ENCODE assay signal across 3 cellular contexts in genomic region chr1:45346473-45346872, GRCh38.
A peak's percentile ranks its signal among the peaks of the same experiment; 100 is the strongest.
TF ChIP-seq lines count a peak whose summit lies in the region.

No MANE protein-coding gene starts in this region.

TF ChIP-seq in SK-N-SH, 30 proteins besides CTCF, POLR2A, EP300 and RAD21:
- TF ChIP-seq POLR2AphosphoS5 (IDR thresholded peaks at IDR 0.05; ENCODE audit: low read depth, low read length), result 0 out of 2 replicates have a peak, but pooled peaks have one; percentile 6
- TF ChIP-seq FOXJ3 (CRISPR knock-in tag; IDR thresholded peaks at IDR 0.05), result no peak
- TF ChIP-seq RXRA (IDR thresholded peaks at IDR 0.05; ENCODE audit: borderline replicate concordance, low read depth), result no peak

TF ChIP-seq in SK-N-SH treated with all-trans-retinoic acid at 6 μM for 48 hours, 23 proteins besides CTCF, POLR2A, EP300 and RAD21:
- no peak for TF ChIP-seq CREB5 (CRISPR knock-in tag; IDR thresholded peaks at IDR 0.05; ENCODE audit: low read depth)
- no peak for TF ChIP-seq OSR1 (CRISPR knock-in tag; IDR thresholded peaks at IDR 0.05)
- TF ChIP-seq ISL1 (CRISPR knock-in tag; IDR thresholded peaks at IDR 0.05), result no peak
- TF ChIP-seq ZFP3 (CRISPR knock-in tag; IDR thresholded peaks at IDR 0.05), result no peak
- TF ChIP-seq SNAI2 (CRISPR knock-in tag; IDR thresholded peaks at IDR 0.05), result no peak
- no peak for TF ChIP-seq ARNTL (CRISPR knock-in tag; IDR thresholded peaks at IDR 0.05; ENCODE audit: borderline replicate concordance, low read depth)
- TF ChIP-seq ZNF565 (CRISPR knock-in tag; conservative IDR thresholded peaks at IDR 0.05; ENCODE audit: low read depth), result no peak
- no peak for TF ChIP-seq ZC3H10 (CRISPR knock-in tag; IDR thresholded peaks at IDR 0.05)
- no peak for TF ChIP-seq ESRRG (CRISPR knock-in tag; IDR thresholded peaks at IDR 0.05)
- no peak for TF ChIP-seq ZFP30 (CRISPR knock-in tag; IDR thresholded peaks at IDR 0.05)

TF ChIP-seq in endothelial cell of umbilical vein, 7 proteins besides CTCF, POLR2A, EP300 and RAD21:
- TF ChIP-seq GATA2 (IDR thresholded peaks at IDR 0.05; ENCODE audit: insufficient read depth, insufficient read length, low read depth, low read length) (no peak), POLR2AphosphoS5 (IDR thresholded peaks at IDR 0.05; ENCODE audit: insufficient read depth, low read depth, low read length) (peak; percentile 5), EZH2 (IDR thresholded peaks at IDR 0.05; ENCODE audit: borderline replicate concordance, low read depth, low read length, severe bottlenecking) (no peak)
